In genomic region chr19:41411682-41412265, GRCh38 we compare ENCODE assay signal across 23 cellular contexts. TPM values are rescaled to one million over a fixed set of nuclear protein-coding genes. Genes with fewer than 3 reads are reported as not detected.
DNase-seq lines count a peak whose midpoint lies in the region; ATAC-seq, FAIRE-seq and TF ChIP-seq lines count a peak whose summit lies in the region.
"Had no signal": no experiment of that assay in that cellular context is flagged by ENCODE, and none has a peak within 500 bp of the region (broad histone marks: within the 10 kb centered on the region; RNA-seq: fewer than 3 reads in every experiment).

No MANE protein-coding gene starts in this region.

- DNase-seq in Ammon's horn (ENCODE audit: low spot score): peak; percentile 87
- peak; percentile 85 for DNase-seq in Right ventricle myocardium superior
- DNase-seq in nucleus accumbens (lab: John Stamatoyannopoulos, UW): peak in 43 of 56 donors; percentile 1 to 80 (median 42)
- DNase-seq in germinal center (ENCODE audit: low spot score): no peak
- no peak for DNase-seq in GM19239 (ENCODE audit: insufficient read length, low spot score)
- no peak for DNase-seq in H4 (ENCODE audit: low spot score)
- DNase-seq: COR-L47; GF-D8; immature natural killer cell; mucosa of descending colon; NCI-H1694; NCI-H510A treated with DMSO at 0.1 percent for 48 hours; PC-9; stimulated activated CD4-positive, alpha-beta T cell treated with anti-CD3 and anti-CD28 coated beads, Interleukin-4, amount 100 ng/mL, for 4 hours had no signal

- no peak for FAIRE-seq in GM19239 (lab: Jason Lieb, UNC)
- FAIRE-seq: colon, H54 had no signal

- H3K4me1 Mint-ChIP-seq in brain: peaks cover 17% of the 10 kb centered on the region

- ATAC-seq in Right ventricle myocardium superior (ENCODE audit: poor library complexity) (peak; percentile 80), GM18867 (IDR thresholded peaks at IDR 0.05; ENCODE audit: unreplicated experiment) (no peak)
- ATAC-seq: activated CD4-positive, CD25-positive, alpha-beta regulatory T cell treated with anti-CD3 and anti-CD28 coated beads, Interleukin-2, amount 50 U/mL, for 24 hours; mucosa of descending colon; stimulated activated effector memory CD8-positive, alpha-beta T cell treated with anti-CD3 and anti-CD28 coated beads, Interleukin-12 subunit alpha, Interleukin-12 subunit beta, amount 100 ng/mL, for 72 hours had no signal

- H3K4me3 Mint-ChIP-seq in brain: peak overlapping the region in 1 of 5 experiments; percentile 48
- H3K4me3 Mint-ChIP-seq: activated naive CD4-positive, alpha-beta T cell treated with anti-CD3 and anti-CD28 coated beads, Interleukin-2, amount 50 U/mL, for 24 hours; immature natural killer cell; stimulated activated effector memory CD8-positive, alpha-beta T cell treated with anti-CD3 and anti-CD28 coated beads, Interleukin-12 subunit alpha, Interleukin-12 subunit beta, amount 100 ng/mL, for 72 hours had no signal

- H3K9me3 Mint-ChIP-seq in brain: no peaks in the 10 kb centered on the region
- H3K9me3 Mint-ChIP-seq: activated naive CD4-positive, alpha-beta T cell treated with anti-CD3 and anti-CD28 coated beads, Interleukin-2, amount 50 U/mL, for 24 hours; immature natural killer cell; stimulated activated effector memory CD8-positive, alpha-beta T cell treated with anti-CD3 and anti-CD28 coated beads, Interleukin-12 subunit alpha, Interleukin-12 subunit beta, amount 100 ng/mL, for 72 hours had no signal

- peak overlapping the region in 3 of 5 experiments; percentile 46 to 91 (median 49) for H3K27ac Mint-ChIP-seq in brain
- H3K27ac Mint-ChIP-seq: activated naive CD4-positive, alpha-beta T cell treated with anti-CD3 and anti-CD28 coated beads, Interleukin-2, amount 50 U/mL, for 24 hours; progenitor cell of endocrine pancreas had no signal

- no peaks in the 10 kb centered on the region for H3K27me3 Mint-ChIP-seq in brain
- H3K27me3 Mint-ChIP-seq: activated naive CD4-positive, alpha-beta T cell treated with anti-CD3 and anti-CD28 coated beads, Interleukin-2, amount 50 U/mL, for 24 hours; progenitor cell of endocrine pancreas had no signal

- intact Hi-C loops in Right ventricle myocardium superior (cut with DNase I): no loop called here

- no peak for TF ChIP-seq CTCF in brain (conservative IDR thresholded peaks at IDR 0.05)

- H3K36me3 Mint-ChIP-seq in brain: peaks cover 41% of the 10 kb centered on the region
- H3K36me3 Mint-ChIP-seq: activated naive CD4-positive, alpha-beta T cell treated with anti-CD3 and anti-CD28 coated beads, Interleukin-2, amount 50 U/mL, for 24 hours had no signal

RNA-seq across cellular contexts. Expression of gene BCKDHA, which starts 14.2 kb away (rescaled TPM):
- 53.0 TPM for polyA plus RNA-seq in brain (ENCODE audit: insufficient read depth, low read depth, low replicate concordance)
- 50.4 TPM for total RNA-seq in Right ventricle myocardium superior
- total RNA-seq in H4 (2014; rRNA removed; shearing (Covaris generic)): 32.6 and 47.7 TPM in 2 replicates

RNA-seq across cellular contexts. Expression of gene EXOSC5, which starts 14.6 kb away (rescaled TPM):
- 46.6 TPM for polyA plus RNA-seq in brain (ENCODE audit: insufficient read depth, low read depth, low replicate concordance)
- 17.4 TPM for total RNA-seq in Right ventricle myocardium superior
- 28.5 and 28.9 TPM in 2 replicates for total RNA-seq in H4 (2014; rRNA removed; shearing (Covaris generic))

RNA-seq across cellular contexts. Expression of gene B3GNT8, which starts 15.4 kb away (rescaled TPM):
- 0.73 TPM for polyA plus RNA-seq in brain (ENCODE audit: insufficient read depth, low read depth, low replicate concordance)
- total RNA-seq in Right ventricle myocardium superior: 12.5 TPM
- not detected in 2 replicates for total RNA-seq in H4 (2014; rRNA removed; shearing (Covaris generic))
- total RNA-seq: PC-9 had no signal

RNA-seq across cellular contexts. Expression of gene DMAC2, which starts 27.9 kb away (rescaled TPM):
- 71.4 TPM for polyA plus RNA-seq in brain (ENCODE audit: insufficient read depth, low read depth, low replicate concordance)
- 113 TPM for total RNA-seq in Right ventricle myocardium superior
- 36.7 and 52.1 TPM in 2 replicates for total RNA-seq in H4 (2014; rRNA removed; shearing (Covaris generic))

RNA-seq across cellular contexts. Expression of gene ERICH4, which starts 31.2 kb away (rescaled TPM):
- not detected for polyA plus RNA-seq in brain (ENCODE audit: insufficient read depth, low read depth, low replicate concordance)
- not detected for total RNA-seq in Right ventricle myocardium superior
- total RNA-seq in H4 (2014; rRNA removed; shearing (Covaris generic)): not detected in 2 replicates
- total RNA-seq: A172, mucosa of descending colon, PC-9, progenitor cell of endocrine pancreas had no signal
- polyA plus RNA-seq: immature natural killer cell had no signal

Comparison
In these comparisons a context has a peak if more than half of its experiments do, and no peak if none do; other contexts are left out.
1. DNase-seq: peak in Ammon's horn (single experiment), Right ventricle myocardium superior (single experiment) and nucleus accumbens (43 of 56); none in germinal center (single experiment), GM19239 (single experiment) and H4 (single experiment).
2. RNA of gene B3GNT8, which starts 15.4 kb away (total RNA-seq): 12.5 TPM in Right ventricle myocardium superior (single experiment); not detected in H4; every median in the first group is over 10 times any median in the second.